Comparison of ENCODE assay signal across 20 cellular contexts in genomic region chr1:55069280-55069679, GRCh38. TPM values are rescaled to one million over a fixed set of nuclear protein-coding genes. Genes with fewer than 3 reads are reported as not detected.
DNase-seq lines count a peak whose midpoint lies in the region; ATAC-seq and TF ChIP-seq lines count a peak whose summit lies in the region.
"Had no signal": no experiment of that assay in that cellular context is flagged by ENCODE, and none has a peak within 500 bp of the region (broad histone marks: within the 10 kb centered on the region; RNA-seq: fewer than 3 reads in every experiment).

No MANE protein-coding gene starts in this region.

- peaks cover 36 to 86% (median 73%) of the 10 kb centered on the region in 4 donors for H3K36me3 ChIP-seq in esophagus muscularis mucosa

- H3K9me3 ChIP-seq in esophagus muscularis mucosa = no peaks in the 10 kb centered on the region

- ATAC-seq in activated naive CD4-positive, alpha-beta T cell treated with anti-CD3 and anti-CD28 coated beads, Interleukin-2, amount 50 U/mL, for 72 hours = no peak
- no peak for ATAC-seq in WTC11
- ATAC-seq in stimulated activated effector memory CD8-positive, alpha-beta T cell treated with anti-CD3 and anti-CD28 coated beads, Interleukin-12 subunit alpha, Interleukin-12 subunit beta, amount 100 ng/mL, for 72 hours = no peak

- H3K9me3 Mint-ChIP-seq in activated naive CD4-positive, alpha-beta T cell treated with anti-CD3 and anti-CD28 coated beads, Interleukin-2, amount 50 U/mL, for 72 hours = no peaks in the 10 kb centered on the region
- H3K9me3 Mint-ChIP-seq in WTC11 = no peaks in the 10 kb centered on the region
- H3K9me3 Mint-ChIP-seq in stimulated activated effector memory CD8-positive, alpha-beta T cell treated with anti-CD3 and anti-CD28 coated beads, Interleukin-12 subunit alpha, Interleukin-12 subunit beta, amount 100 ng/mL, for 72 hours = no peaks in the 10 kb centered on the region
- H3K9me3 Mint-ChIP-seq: CD4-positive, CD25-positive, alpha-beta regulatory T cell had no signal

- 93% methylated on average over 7 of the region's 7 CpGs for WGBS in esophagus muscularis mucosa

- no peaks in the 10 kb centered on the region for H3K27me3 Mint-ChIP-seq in WTC11 (ENCODE audit: low read depth)
- H3K27me3 Mint-ChIP-seq: CD4-positive, CD25-positive, alpha-beta regulatory T cell had no signal

- peak overlapping the region; percentile 62 to 85 for H3K27ac Mint-ChIP-seq in activated naive CD4-positive, alpha-beta T cell treated with anti-CD3 and anti-CD28 coated beads, Interleukin-2, amount 50 U/mL, for 72 hours
- peak overlapping the region; percentile 73; the same call in 1 of the 2 replicates for H3K27ac Mint-ChIP-seq in WTC11
- H3K27ac Mint-ChIP-seq in stimulated activated effector memory CD8-positive, alpha-beta T cell treated with anti-CD3 and anti-CD28 coated beads, Interleukin-12 subunit alpha, Interleukin-12 subunit beta, amount 100 ng/mL, for 72 hours = peak overlapping the region; percentile 50

- no peaks in the 10 kb centered on the region for H3K27me3 ChIP-seq in esophagus muscularis mucosa

- H3K27ac ChIP-seq in esophagus muscularis mucosa (replicated peaks in 1 of 4) = no peak overlapping the region
- H3K27ac ChIP-seq: HL-60 had no signal

- intact Hi-C loops in esophagus muscularis mucosa (cut with DNase I) = no loop called here

- no peak for TF ChIP-seq CTCF in WTC11 (IDR thresholded peaks at IDR 0.05)
- no peak for TF ChIP-seq CTCF in esophagus muscularis mucosa (IDR thresholded peaks at IDR 0.05)

- peaks cover 26 to 33% (median 32%) of the 10 kb centered on the region in 4 donors for H3K4me1 ChIP-seq in esophagus muscularis mucosa

- peaks cover 26 to 43% of the 10 kb centered on the region in 2 donors for H3K36me3 Mint-ChIP-seq in activated naive CD4-positive, alpha-beta T cell treated with anti-CD3 and anti-CD28 coated beads, Interleukin-2, amount 50 U/mL, for 72 hours
- peaks cover 62% of the 10 kb centered on the region for H3K36me3 Mint-ChIP-seq in WTC11
- H3K36me3 Mint-ChIP-seq in stimulated activated effector memory CD8-positive, alpha-beta T cell treated with anti-CD3 and anti-CD28 coated beads, Interleukin-12 subunit alpha, Interleukin-12 subunit beta, amount 100 ng/mL, for 72 hours = peaks cover 76% of the 10 kb centered on the region

- DNase-seq in activated naive CD4-positive, alpha-beta T cell treated with anti-CD3 and anti-CD28 coated beads, Interleukin-2, amount 50 U/mL, for 72 hours (ENCODE audit: low spot score in 2 of 2) = no peak
- DNase-seq in activated naive CD4-positive, alpha-beta T cell (lab: John Stamatoyannopoulos, UW) = no peak
- DNase-seq in WTC11 (ENCODE audit: low spot score) (no peak), esophagus muscularis mucosa (ENCODE audit: extremely low spot score) (peak; percentile 83), H4 (ENCODE audit: low spot score) (no peak), kidney glomerular epithelial cell (lab: John Stamatoyannopoulos, UW) (no peak)
- no peak for DNase-seq in stimulated activated effector memory CD8-positive, alpha-beta T cell treated with anti-CD3 and anti-CD28 coated beads, Interleukin-12 subunit alpha, Interleukin-12 subunit beta, amount 100 ng/mL, for 72 hours (ENCODE audit: low spot score in 2 of 2)
- DNase-seq: AML-193; CD4-positive, CD25-positive, alpha-beta regulatory T cell; DND-41; GDM1; GOT3; KG1; NCI-H1048; NCI-H1694 treated with DMSO at 0.1 percent for 48 hours; NCI-H345; NCI-H526 treated with DMSO at 0.1 percent for 48 hours; OCI-M1; RPMI8226 had no signal

- TF ChIP-seq POLR2A in esophagus muscularis mucosa (IDR thresholded peaks at IDR 0.05; ENCODE audit: low read depth) = no peak

- POLR2A ChIA-PET in WTC11 (lab: Charles Lee) = no interaction called here

- no peaks in the 10 kb centered on the region for H3K4me1 Mint-ChIP-seq in WTC11
- peaks cover 22% of the 10 kb centered on the region for H3K4me1 Mint-ChIP-seq in stimulated activated effector memory CD8-positive, alpha-beta T cell treated with anti-CD3 and anti-CD28 coated beads, Interleukin-12 subunit alpha, Interleukin-12 subunit beta, amount 100 ng/mL, for 72 hours

- H3K4me3 Mint-ChIP-seq in WTC11 = no peak overlapping the region
- no peak overlapping the region for H3K4me3 Mint-ChIP-seq in stimulated activated effector memory CD8-positive, alpha-beta T cell treated with anti-CD3 and anti-CD28 coated beads, Interleukin-12 subunit alpha, Interleukin-12 subunit beta, amount 100 ng/mL, for 72 hours
- H3K4me3 Mint-ChIP-seq: CD4-positive, CD25-positive, alpha-beta regulatory T cell had no signal

- TF ChIP-seq EP300 in esophagus muscularis mucosa (IDR thresholded peaks at IDR 0.05) = no peak

- CTCF ChIA-PET in WTC11 (lab: Charles Lee) = interaction anchor here (0.8 to 1.5 kb wide), 2 partner anchors 119 to 124 kb away, joined by 3 to 5 read pairs; no protein-coding TSS in a partner anchor

- H3K4me3 ChIP-seq in esophagus muscularis mucosa = no peak overlapping the region

TF ChIP-seq in WTC11, 78 proteins besides CTCF, POLR2A, EP300 and RAD21 (continues in another document):
- TF ChIP-seq FOXJ3 (CRISPR knock-in tag; IDR thresholded peaks at IDR 0.05; ENCODE audit: borderline replicate concordance) = no peak
- TF ChIP-seq, protein P1, sequence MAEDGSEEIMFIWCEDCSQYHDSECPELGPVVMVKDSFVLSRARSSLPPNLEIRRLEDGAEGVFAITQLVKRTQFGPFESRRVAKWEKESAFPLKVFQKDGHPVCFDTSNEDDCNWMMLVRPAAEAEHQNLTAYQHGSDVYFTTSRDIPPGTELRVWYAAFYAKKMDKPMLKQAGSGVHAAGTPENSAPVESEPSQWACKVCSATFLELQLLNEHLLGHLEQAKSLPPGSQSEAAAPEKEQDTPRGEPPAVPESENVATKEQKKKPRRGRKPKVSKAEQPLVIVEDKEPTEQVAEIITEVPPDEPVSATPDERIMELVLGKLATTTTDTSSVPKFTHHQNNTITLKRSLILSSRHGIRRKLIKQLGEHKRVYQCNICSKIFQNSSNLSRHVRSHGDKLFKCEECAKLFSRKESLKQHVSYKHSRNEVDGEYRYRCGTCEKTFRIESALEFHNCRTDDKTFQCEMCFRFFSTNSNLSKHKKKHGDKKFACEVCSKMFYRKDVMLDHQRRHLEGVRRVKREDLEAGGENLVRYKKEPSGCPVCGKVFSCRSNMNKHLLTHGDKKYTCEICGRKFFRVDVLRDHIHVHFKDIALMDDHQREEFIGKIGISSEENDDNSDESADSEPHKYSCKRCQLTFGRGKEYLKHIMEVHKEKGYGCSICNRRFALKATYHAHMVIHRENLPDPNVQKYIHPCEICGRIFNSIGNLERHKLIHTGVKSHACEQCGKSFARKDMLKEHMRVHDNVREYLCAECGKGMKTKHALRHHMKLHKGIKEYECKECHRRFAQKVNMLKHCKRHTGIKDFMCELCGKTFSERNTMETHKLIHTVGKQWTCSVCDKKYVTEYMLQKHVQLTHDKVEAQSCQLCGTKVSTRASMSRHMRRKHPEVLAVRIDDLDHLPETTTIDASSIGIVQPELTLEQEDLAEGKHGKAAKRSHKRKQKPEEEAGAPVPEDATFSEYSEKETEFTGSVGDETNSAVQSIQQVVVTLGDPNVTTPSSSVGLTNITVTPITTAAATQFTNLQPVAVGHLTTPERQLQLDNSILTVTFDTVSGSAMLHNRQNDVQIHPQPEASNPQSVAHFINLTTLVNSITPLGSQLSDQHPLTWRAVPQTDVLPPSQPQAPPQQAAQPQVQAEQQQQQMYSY (CRISPR knock-in tag; IDR thresholded peaks at IDR 0.05) = no peak
- TF ChIP-seq, protein P2, sequence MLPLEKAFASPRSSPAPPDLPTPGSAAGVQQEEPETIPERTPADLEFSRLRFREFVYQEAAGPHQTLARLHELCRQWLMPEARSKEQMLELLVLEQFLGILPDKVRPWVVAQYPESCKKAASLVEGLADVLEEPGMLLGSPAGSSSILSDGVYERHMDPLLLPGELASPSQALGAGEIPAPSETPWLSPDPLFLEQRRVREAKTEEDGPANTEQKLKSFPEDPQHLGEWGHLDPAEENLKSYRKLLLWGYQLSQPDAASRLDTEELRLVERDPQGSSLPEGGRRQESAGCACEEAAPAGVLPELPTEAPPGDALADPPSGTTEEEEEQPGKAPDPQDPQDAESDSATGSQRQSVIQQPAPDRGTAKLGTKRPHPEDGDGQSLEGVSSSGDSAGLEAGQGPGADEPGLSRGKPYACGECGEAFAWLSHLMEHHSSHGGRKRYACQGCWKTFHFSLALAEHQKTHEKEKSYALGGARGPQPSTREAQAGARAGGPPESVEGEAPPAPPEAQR (CRISPR knock-in tag; IDR thresholded peaks at IDR 0.05) = no peak
- TF ChIP-seq ZNF263 (CRISPR knock-in tag; IDR thresholded peaks at IDR 0.05; ENCODE audit: low read depth) = no peak
- TF ChIP-seq CREM (CRISPR knock-in tag; IDR thresholded peaks at IDR 0.05) = no peak
- TF ChIP-seq, protein P3, sequence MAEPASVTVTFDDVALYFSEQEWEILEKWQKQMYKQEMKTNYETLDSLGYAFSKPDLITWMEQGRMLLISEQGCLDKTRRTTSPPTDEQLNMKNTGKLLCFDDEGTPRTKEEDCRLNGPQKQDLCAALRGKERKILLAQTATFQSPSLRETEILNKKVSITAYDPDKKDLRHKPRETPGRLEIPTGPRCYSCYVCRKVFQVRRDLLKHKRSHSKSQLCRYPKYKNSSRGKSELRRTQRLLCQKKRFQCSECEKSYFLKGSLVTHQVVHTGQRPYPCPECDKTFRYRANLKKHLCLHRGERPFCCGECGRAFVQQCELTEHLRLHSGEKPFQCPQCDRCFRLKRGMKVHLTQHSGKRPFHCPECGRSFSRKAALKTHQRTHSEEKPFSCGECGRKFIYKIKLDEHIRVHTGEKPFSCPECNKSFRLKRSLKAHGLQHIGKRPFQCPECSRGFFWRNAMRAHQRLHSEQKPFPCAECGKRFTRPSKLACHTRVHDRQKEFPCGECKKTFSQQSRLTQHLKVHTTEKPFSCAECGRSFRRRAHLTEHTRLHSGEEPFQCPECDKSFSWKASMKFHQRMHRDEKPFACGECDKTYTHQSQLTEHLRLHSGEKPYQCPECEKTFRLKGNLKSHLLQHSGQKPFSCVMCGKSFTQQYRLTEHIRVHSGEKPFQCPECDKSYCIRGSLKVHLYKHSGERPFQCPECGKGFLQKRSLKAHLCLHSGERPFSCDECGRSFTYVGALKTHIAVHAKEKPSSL (CRISPR knock-in tag; conservative IDR thresholded peaks at IDR 0.05) = no peak

RNA-seq across cellular contexts. Expression of gene PCSK9, which starts 29.9 kb away (rescaled TPM):
- total RNA-seq in activated naive CD4-positive, alpha-beta T cell treated with anti-CD3 and anti-CD28 coated beads, Interleukin-2, amount 50 U/mL, for 72 hours = not detected
- 47.9 to 73.2 TPM (median 49.3 TPM) in 3 replicates for total RNA-seq in WTC11 (2021)
- under 1 TPM in 2 of 4 donors, not detected in 2; 0.17 to 0.29 TPM for total RNA-seq in esophagus muscularis mucosa
- total RNA-seq in H4 (2014; rRNA removed; shearing (Covaris generic)) = 0.04 TPM in 1 of 2 replicates, not detected in the other
- total RNA-seq: CD4-positive, CD25-positive, alpha-beta regulatory T cell had no signal

Comparison
In these comparisons a context has a peak if more than half of its experiments do, and no peak if none do; other contexts are left out.
1. RNA of gene PCSK9, which starts 29.9 kb away (total RNA-seq): 47.9 to 73.2 TPM in WTC11; 0.17 to 0.29 TPM in esophagus muscularis mucosa, 0.04 TPM in H4 and not detected in activated naive CD4-positive, alpha-beta T cell treated with anti-CD3 and anti-CD28 coated beads, Interleukin-2, amount 50 U/mL, for 72 hours; every median in the first group is over 10 times any median in the second.
2. Peak in every context shown above with its lines, with median percentiles within 50 percentile points of each other: H3K27ac Mint-ChIP-seq.